Comparison of ENCODE assay signal across 29 cellular contexts in genomic region chr21:43944181-43944633, GRCh38.
DNase-seq lines count a peak whose midpoint lies in the region; ATAC-seq, FAIRE-seq and TF ChIP-seq lines count a peak whose summit lies in the region.
"Had no signal": no experiment of that assay in that cellular context is flagged by ENCODE, and none has a peak within 500 bp of the region (broad histone marks: within the 10 kb centered on the region; RNA-seq: fewer than 3 reads in every experiment).

No MANE protein-coding gene starts in this region.

- no peaks in the 10 kb centered on the region for H3K27me3 Mint-ChIP-seq in neural crest cell (ENCODE audit: low read depth)
- H3K27me3 Mint-ChIP-seq in chondrocyte (ENCODE audit: low read depth), result no peaks in the 10 kb centered on the region
- H3K27me3 Mint-ChIP-seq: activated CD4-positive, alpha-beta T cell treated with anti-CD3 and anti-CD28 coated beads, Interleukin-2, amount 10 ng/mL, durations not matched to agents 7 days and 5 days; activated naive CD8-positive, alpha-beta T cell treated with anti-CD3 and anti-CD28 coated beads for 36 hours; B cell; natural killer cell treated with Interleukin-12 subunit alpha and Interleukin-12 subunit beta and Interleukin-15 and Interleukin-18, amount 100 ng/mL, for 72 hours had no signal

- H3K79me1 ChIP-seq in H1 (ENCODE audit: low read depth, low read length), result no peaks in the 10 kb centered on the region

- intact Hi-C loops in HepG2 (cut with micrococcal nuclease; ENCODE audit: unreplicated experiment) (no loop called here), right lobe of liver (cut with DNase I) (no loop called here)

- TF ChIP-seq RAD21 in HepG2 (CRISPR knock-in tag; IDR thresholded peaks at IDR 0.05), result no peak
- no peak for TF ChIP-seq RAD21 in H1 (IDR thresholded peaks at IDR 0.05 in 1 of 2, conservative IDR thresholded peaks at IDR 0.05 in 1 of 2; ENCODE audit: low read depth in 2 of 2, low read length in 2 of 2)

- peaks cover 6 to 21% of the 10 kb centered on the region in 2 experiments; a peak in 3 of 5 replicates for H3K36me3 ChIP-seq in HepG2 (replicated peaks in 1 of 2; ENCODE audit: control insufficient read depth in 1 of 2, insufficient read depth in 2 of 2, low read length in 2 of 2)
- H3K36me3 ChIP-seq in right lobe of liver, result no peaks in the 10 kb centered on the region
- H3K36me3 ChIP-seq in H1 (ENCODE audit: control insufficient read depth in 2 of 4, insufficient read depth in 4 of 4, low read length in 3 of 4), result no peaks in the 10 kb centered on the region
- H3K36me3 ChIP-seq: pancreas had no signal

- no peak for TF ChIP-seq EP300 in HepG2 (IDR thresholded peaks at IDR 0.05; ENCODE audit: low read depth in 2 of 2, low read length in 2 of 2)
- TF ChIP-seq EP300 in HepG2 (CRISPR knock-in tag; IDR thresholded peaks at IDR 0.05; ENCODE audit: borderline replicate concordance), result no peak
- TF ChIP-seq EP300 in H1 (IDR thresholded peaks at IDR 0.05; ENCODE audit: borderline replicate concordance in 1 of 2, low read depth in 2 of 2, low read length in 2 of 2), result no peak

- H4K91ac ChIP-seq in H1 (replicated peaks; ENCODE audit: insufficient read length, low read length), result no peak overlapping the region

- no peak overlapping the region for H3K14ac ChIP-seq in H1 (ENCODE audit: insufficient read length)

- peak overlapping the region; percentile 45; the same call in 1 of the 2 replicates for H4K8ac ChIP-seq in H1 (ENCODE audit: extremely low read depth, insufficient read depth, low read length)

- H3K4me1 Mint-ChIP-seq in neural crest cell, result peaks cover 9% of the 10 kb centered on the region
- H3K4me1 Mint-ChIP-seq in chondrocyte (ENCODE audit: low read depth), result no peaks in the 10 kb centered on the region

- no peaks in the 10 kb centered on the region for H3K9me3 Mint-ChIP-seq in neural crest cell
- H3K9me3 Mint-ChIP-seq in chondrocyte (ENCODE audit: low read depth), result peaks cover 2% of the 10 kb centered on the region
- H3K9me3 Mint-ChIP-seq: natural killer cell treated with Interleukin-12 subunit alpha and Interleukin-12 subunit beta and Interleukin-15 and Interleukin-18, amount 100 ng/mL, for 72 hours had no signal

- TF ChIP-seq CTCF in HepG2 (CRISPR knock-in tag; IDR thresholded peaks at IDR 0.05), result no peak
- TF ChIP-seq CTCF in right lobe of liver (IDR thresholded peaks at IDR 0.05), result no peak
- TF ChIP-seq CTCF in H1 (IDR thresholded peaks at IDR 0.05; ENCODE audit: control extremely low read depth in 1 of 3, insufficient read depth in 1 of 3, low read depth in 1 of 3, low read length in 3 of 3), result no peak
- no peak for TF ChIP-seq CTCF in neural crest cell (conservative IDR thresholded peaks at IDR 0.05)
- TF ChIP-seq CTCF in chondrocyte (IDR thresholded peaks at IDR 0.05), result no peak

- H3K27ac Mint-ChIP-seq in neural crest cell (ENCODE audit: unreplicated experiment) (peak overlapping the region; percentile 68), chondrocyte (ENCODE audit: unreplicated experiment) (no peak overlapping the region)
- H3K27ac Mint-ChIP-seq: activated CD4-positive, alpha-beta T cell treated with anti-CD3 and anti-CD28 coated beads, Interleukin-2, amount 10 ng/mL, durations not matched to agents 7 days and 5 days; activated naive CD8-positive, alpha-beta T cell treated with anti-CD3 and anti-CD28 coated beads for 36 hours; B cell; natural killer cell treated with Interleukin-12 subunit alpha and Interleukin-12 subunit beta and Interleukin-15 and Interleukin-18, amount 100 ng/mL, for 72 hours had no signal

- H3K27me3 ChIP-seq in HepG2 (ENCODE audit: control insufficient read depth in 1 of 2, insufficient read depth in 2 of 2, low read length in 2 of 2) (no peaks in the 10 kb centered on the region), right lobe of liver (no peaks in the 10 kb centered on the region), H1 (replicated peaks in 1 of 4; ENCODE audit: control insufficient read depth in 3 of 4, extremely low read depth in 1 of 4, insufficient read depth in 3 of 4, low read length in 3 of 4) (no peaks in the 10 kb centered on the region; a peak in 1 of 7 replicates)
- H3K27me3 ChIP-seq: dorsolateral prefrontal cortex, gastroesophageal sphincter, pancreas, Peyer's patch, SJSA1, suprapubic skin had no signal

- 98% methylated on average over 6 of the region's 16 CpGs for WGBS in HepG2 (ENCODE audit: low lambda C conversion rate)
- WGBS in right lobe of liver (ENCODE audit: insufficient coverage, low coverage, low lambda C conversion rate, missing lambda C conversion rate), result no CpG with 5 or more reads among the region's 16 CpGs
- 88% methylated on average over 16 of the region's 16 CpGs; no CpG with 5 or more reads in 1 of the 2 experiments for WGBS in H1 (ENCODE audit: extremely low coverage in 1 of 2, insufficient coverage in 1 of 2, insufficient read length in 1 of 2, insufficient replicate concordance in 2 of 2, low coverage in 1 of 2, low lambda C conversion rate in 2 of 2, missing lambda C conversion rate in 1 of 2), 2 experiments

- H3K9me3 ChIP-seq in HepG2 (ENCODE audit: low read length) (peaks cover 6% of the 10 kb centered on the region), right lobe of liver (no peaks in the 10 kb centered on the region), H1 (ENCODE audit: insufficient read depth in 2 of 2, low read depth in 1 of 2, low read length in 1 of 2) (peaks cover 0 to 1% of the 10 kb centered on the region in 2 experiments; a peak in 1 of 4 replicates)
- H3K9me3 ChIP-seq: pancreas, suprapubic skin had no signal

- H2AK5ac ChIP-seq in H1 (ENCODE audit: low read depth, low read length), result no peak overlapping the region

- no peak overlapping the region for H2BK15ac ChIP-seq in H1 (ENCODE audit: low read length)

- CTCF ChIA-PET in HepG2 (lab: Yijun Ruan, JAX; ENCODE audit: low intra/inter-chr PET ratio, low total read pairs) (no interaction called here), H1 (lab: Charles Lee; ENCODE audit: partially characterized antibody) (interaction anchor here (1.0 to 1.3 kb wide), 2 partner anchors 9 to 133 kb away, joined by 4 read pairs; no protein-coding TSS in a partner anchor)

- no peak overlapping the region for H3K23ac ChIP-seq in H1 (ENCODE audit: insufficient read length)

- BruUV-seq in HepG2 (replicated peaks; lab: Mats Ljungman, UMichigan), result no TSS peak

- H2BK20ac ChIP-seq in H1 (ENCODE audit: low read length), result no peak overlapping the region

- ATAC-seq in HepG2, result no peak
- no peak for ATAC-seq in right lobe of liver
- ATAC-seq in GM21381 (IDR thresholded peaks at IDR 0.05; ENCODE audit: unreplicated experiment), result no peak
- ATAC-seq: gastroesophageal sphincter; natural killer cell treated with Interleukin-12 subunit alpha and Interleukin-12 subunit beta and Interleukin-15 and Interleukin-18, amount 100 ng/mL, for 72 hours had no signal

- H2BK120ac ChIP-seq in H1 (replicated peaks; ENCODE audit: low read depth, low read length), result no peak overlapping the region

- H3K18ac ChIP-seq in H1 (ENCODE audit: extremely low read depth, low read length), result no peak overlapping the region; the same call in 1 of the 2 replicates

- H3K56ac ChIP-seq in H1 (replicated peaks; ENCODE audit: insufficient read length, low read depth, low read length), result no peak overlapping the region

- no peak overlapping the region for H4K5ac ChIP-seq in H1 (ENCODE audit: insufficient read length, low read depth, low read length)

- TF ChIP-seq POLR2A in HepG2 (IDR thresholded peaks at IDR 0.05; ENCODE audit: insufficient read depth in 1 of 2, low read depth in 2 of 2, low read length in 2 of 2) (no peak), right lobe of liver (IDR thresholded peaks at IDR 0.05) (no peak), H1 (IDR thresholded peaks at IDR 0.05; ENCODE audit: control extremely low read depth in 1 of 2, low read depth in 2 of 2, low read length in 2 of 2) (no peak)

- no peaks in the 10 kb centered on the region for H3K23me2 ChIP-seq in H1 (ENCODE audit: low read depth, low read length)

- H2AFZ ChIP-seq in HepG2 (ENCODE audit: low read length), result no peak overlapping the region
- no peak overlapping the region; the same call in 1 of the 2 replicates for H2AFZ ChIP-seq in H1 (ENCODE audit: low read length)

- POLR2A ChIA-PET in HepG2 (lab: Yijun Ruan, JAX) (no interaction called here), H1 (lab: Charles Lee; ENCODE audit: partially characterized antibody) (interaction anchor here (0.8 kb wide), 1 partner anchor 109 kb away, joined by 3 read pairs; no protein-coding TSS in a partner anchor)

- no peak overlapping the region for H2BK12ac ChIP-seq in H1 (ENCODE audit: low read depth, low read length)

- DNase-seq in HepG2 (ENCODE audit: low spot score) (no peak), right lobe of liver (no peak), H1 (ENCODE audit: low read depth in 1 of 2, low spot score in 2 of 2) (no peak), neural crest cell (ENCODE audit: low read depth, low spot score) (peak; percentile 20), chondrocyte (ENCODE audit: low spot score) (no peak), NCI-H226 (no peak)
- DNase-seq: activated CD4-positive, alpha-beta T cell treated with anti-CD3 and anti-CD28 coated beads, Interleukin-2, amount 10 ng/mL, durations not matched to agents 7 days and 5 days; activated naive CD8-positive, alpha-beta T cell treated with anti-CD3 and anti-CD28 coated beads for 36 hours; DMS 273 treated with DMSO at 0.1 percent for 48 hours; dorsolateral prefrontal cortex; GOT3; hippocampal formation; KBM-7; NCI-H1105; NCI-H1930; NCI-H526 treated with DMSO at 0.1 percent for 48 hours; Peyer's patch; stimulated activated naive CD4-positive, alpha-beta T cell treated with Interleukin-2 at 50 U/mL for 16 hours had no signal

- H3K9ac ChIP-seq in HepG2 (ENCODE audit: insufficient read depth, low read depth, low read length) (no peak overlapping the region), H1 (replicated peaks in 1 of 4; ENCODE audit: extremely low read depth in 1 of 4, low read depth in 3 of 4, low read length in 3 of 4) (no peak overlapping the region)

- H3K79me2 ChIP-seq in HepG2 (ENCODE audit: insufficient read depth, low read length) (peaks cover 9% of the 10 kb centered on the region), H1 (ENCODE audit: control insufficient read depth in 1 of 2, insufficient read depth in 2 of 2, low read length in 2 of 2) (no peaks in the 10 kb centered on the region)

- H3K4me2 ChIP-seq in HepG2 (ENCODE audit: low read depth, low read length) (no peak overlapping the region), H1 (ENCODE audit: insufficient read depth in 1 of 2, low read depth in 2 of 2, low read length in 2 of 2) (no peak overlapping the region)
- H3K4me2 ChIP-seq: smooth muscle cell had no signal

- H4K20me1 ChIP-seq in HepG2 (ENCODE audit: insufficient read depth, low read length), result peaks cover 11% of the 10 kb centered on the region; the same call in 1 of the 2 replicates
- no peaks in the 10 kb centered on the region for H4K20me1 ChIP-seq in H1 (replicated peaks in 1 of 2; ENCODE audit: control insufficient read depth in 1 of 2, insufficient read depth in 2 of 2, low read length in 2 of 2)

- H3K4me3 Mint-ChIP-seq in neural crest cell (peak overlapping the region; percentile 27), chondrocyte (ENCODE audit: unreplicated experiment) (no peak overlapping the region)
- H3K4me3 Mint-ChIP-seq: activated CD4-positive, alpha-beta T cell treated with anti-CD3 and anti-CD28 coated beads, Interleukin-2, amount 10 ng/mL, durations not matched to agents 7 days and 5 days; activated naive CD8-positive, alpha-beta T cell treated with anti-CD3 and anti-CD28 coated beads for 36 hours; B cell; natural killer cell treated with Interleukin-12 subunit alpha and Interleukin-12 subunit beta and Interleukin-15 and Interleukin-18, amount 100 ng/mL, for 72 hours had no signal

- H3K27ac ChIP-seq in HepG2 (ENCODE audit: extremely low read length, insufficient read depth, low read length) (no peak overlapping the region), right lobe of liver (no peak overlapping the region), H1 (ENCODE audit: low read depth, low read length) (no peak overlapping the region)
- H3K27ac ChIP-seq: gastroesophageal sphincter, pancreas, Peyer's patch, SJSA1, suprapubic skin had no signal

- FAIRE-seq in HepG2 (lab: Jason Lieb, UNC) (no peak), H1 (lab: Jason Lieb, UNC) (no peak)
- FAIRE-seq: GM18507, GM19239, HTR-8/SVneo, pancreas had no signal

- peaks cover 38% of the 10 kb centered on the region for H3K4me1 ChIP-seq in HepG2 (ENCODE audit: insufficient read depth, low read length)
- peaks cover 0 to 11% (median 0%) of the 10 kb centered on the region in 4 donors for H3K4me1 ChIP-seq in right lobe of liver
- H3K4me1 ChIP-seq in H1 (replicated peaks in 1 of 4; ENCODE audit: control insufficient read depth in 3 of 4, insufficient read depth in 4 of 4, low read length in 3 of 4), result no peaks in the 10 kb centered on the region
- H3K4me1 ChIP-seq: pancreas, SJSA1 had no signal

- no peak overlapping the region for H2BK5ac ChIP-seq in H1 (ENCODE audit: low read depth, low read length)

- in situ Hi-C loops in HepG2 (cut with HindIII; ENCODE audit: extremely low pct_ligation_motif_present, low pct_unique_long_range_greater_than_20kb), result no loop called here

- H3K4me3 ChIP-seq in HepG2 (replicated peaks in 1 of 3; ENCODE audit: insufficient read depth in 1 of 3, low read depth in 2 of 3, low read length in 3 of 3) (no peak overlapping the region), right lobe of liver (no peak overlapping the region), H1 (ENCODE audit: extremely low read depth in 1 of 4, insufficient read depth in 2 of 4, low read depth in 3 of 4, low read length in 4 of 4) (no peak overlapping the region)
- H3K4me3 ChIP-seq: dorsolateral prefrontal cortex, gastroesophageal sphincter, pancreas, Peyer's patch, SJSA1, smooth muscle cell, suprapubic skin had no signal

- peaks cover 6% of the 10 kb centered on the region for H3K36me3 Mint-ChIP-seq in neural crest cell (ENCODE audit: low read depth)
- H3K36me3 Mint-ChIP-seq in chondrocyte (ENCODE audit: low read depth), result no peaks in the 10 kb centered on the region
- H3K36me3 Mint-ChIP-seq: natural killer cell treated with Interleukin-12 subunit alpha and Interleukin-12 subunit beta and Interleukin-15 and Interleukin-18, amount 100 ng/mL, for 72 hours had no signal

- H3K4ac ChIP-seq in H1 (replicated peaks; ENCODE audit: insufficient read length, low read depth, low read length), result no peak overlapping the region
